32 cellular contexts compared by ENCODE assay signal in the genomic region with DNA sequence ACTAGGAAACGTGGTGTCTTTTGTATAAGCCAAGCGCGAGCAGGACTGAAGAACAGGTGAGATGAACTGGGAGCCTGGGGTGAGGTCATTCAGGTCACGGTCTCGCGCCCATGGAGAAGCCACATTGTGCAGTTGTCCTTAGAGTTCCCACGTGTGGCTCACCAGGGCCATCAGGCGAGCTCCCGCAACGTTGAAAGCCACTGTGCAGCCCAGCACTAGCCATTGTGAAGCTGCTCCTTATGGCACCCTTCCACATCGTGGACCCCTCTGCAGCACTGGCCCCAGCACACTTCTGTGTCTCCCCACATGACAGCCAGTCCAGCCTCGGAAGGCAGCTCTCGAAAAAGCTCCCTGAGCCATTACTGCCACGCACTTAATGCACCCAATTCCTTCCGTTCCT. TPM values are rescaled to one million over a fixed set of nuclear protein-coding genes. Genes with fewer than 3 reads are reported as not detected.
"Had no signal": no experiment of that assay in that cellular context is flagged by ENCODE, and none has a peak within 500 bp of the region (broad histone marks: within the 10 kb centered on the region; RNA-seq: fewer than 3 reads in every experiment).

No MANE protein-coding gene starts in this region.

- DNase-seq: activated B cell treated with CpG ODN at 0.5 μM for 24 hours; activated CD4-positive, alpha-beta T cell treated with anti-CD3 and anti-CD28 coated beads for 48 hours; activated CD4-positive, alpha-beta T cell treated with anti-CD3 and anti-CD28 coated beads, Interleukin-2, amount 50 U/mL, for 1 hour; activated CD4-positive, alpha-beta T cell treated with anti-CD3 and anti-CD28 coated beads, Interleukin-2, amount 50 U/mL, for 48 hours; activated CD8-positive, alpha-beta memory T cell treated with anti-CD3 and anti-CD28 coated beads for 24 hours; activated CD8-positive, alpha-beta T cell treated with anti-CD3 and anti-CD28 coated beads for 36 hours; activated naive CD4-positive, alpha-beta T cell treated with anti-CD3 and anti-CD28 coated beads for 36 hours; activated naive CD8-positive, alpha-beta T cell treated with anti-CD3 and anti-CD28 coated beads for 36 hours; activated naive CD8-positive, alpha-beta T cell treated with anti-CD3 and anti-CD28 coated beads, Interleukin-2, amount 50 U/mL, for 24 hours; activated T-cell treated with anti-CD3 and anti-CD28 coated beads, Interleukin-2, amount 50 U/mL, for 4 hours; adrenal gland; amygdala; body of pancreas; caudate nucleus; colonic mucosa; dorsolateral prefrontal cortex; effector memory CD4-positive, alpha-beta T cell; endodermal cell; foreskin keratinocyte; gastrocnemius medialis; glutamatergic neuron; T-helper 1 cell; T-helper 17 cell; T1000; WERI-Rb-1 had no signal

- H3K27me3 ChIP-seq: adrenal gland, body of pancreas, colonic mucosa, dorsolateral prefrontal cortex, foreskin keratinocyte, gastrocnemius medialis had no signal

- H3K4me3 Mint-ChIP-seq: activated B cell treated with CpG ODN at 0.5 μM for 24 hours; activated CD8-positive, alpha-beta T cell treated with anti-CD3 and anti-CD28 coated beads for 36 hours; activated naive CD4-positive, alpha-beta T cell treated with anti-CD3 and anti-CD28 coated beads for 36 hours; activated naive CD4-positive, alpha-beta T cell treated with anti-CD3 and anti-CD28 coated beads, Interleukin-2, amount 50 U/mL, for 24 hours; activated naive CD8-positive, alpha-beta T cell treated with anti-CD3 and anti-CD28 coated beads for 36 hours; activated naive CD8-positive, alpha-beta T cell treated with anti-CD3 and anti-CD28 coated beads, Interleukin-2, amount 50 U/mL, for 24 hours; activated T-cell treated with anti-CD3 and anti-CD28 coated beads, Interleukin-2, amount 50 U/mL, for 4 hours; endodermal cell; T-helper 17 cell; T-helper 2 cell treated with Interferon-gamma antibody and Interleukin-4, amounts not matched to agents 5 μg/mL and 100 μg/mL, for 36 hours had no signal

- H3K4me1 Mint-ChIP-seq: activated B cell treated with CpG ODN at 0.5 μM for 24 hours, T-helper 17 cell had no signal

- H3K9me3 ChIP-seq: adrenal gland, body of pancreas, colonic mucosa, esophagus muscularis mucosa, gastrocnemius medialis, heart left ventricle had no signal

- H3K36me3 ChIP-seq: adrenal gland, colonic mucosa, esophagus muscularis mucosa, gastrocnemius medialis, heart left ventricle, WERI-Rb-1 had no signal

- H3K27me3 Mint-ChIP-seq: activated B cell treated with CpG ODN at 0.5 μM for 24 hours; activated CD8-positive, alpha-beta T cell treated with anti-CD3 and anti-CD28 coated beads for 36 hours; activated naive CD4-positive, alpha-beta T cell treated with anti-CD3 and anti-CD28 coated beads, Interleukin-2, amount 50 U/mL, for 24 hours; activated naive CD8-positive, alpha-beta T cell treated with anti-CD3 and anti-CD28 coated beads for 36 hours; activated naive CD8-positive, alpha-beta T cell treated with anti-CD3 and anti-CD28 coated beads, Interleukin-2, amount 50 U/mL, for 24 hours had no signal

- H3K4me1 ChIP-seq: adrenal gland, colonic mucosa, esophagus muscularis mucosa, gastrocnemius medialis, heart left ventricle had no signal

- H3K9me3 Mint-ChIP-seq: activated B cell treated with CpG ODN at 0.5 μM for 24 hours; activated CD8-positive, alpha-beta T cell treated with anti-CD3 and anti-CD28 coated beads for 36 hours; activated naive CD4-positive, alpha-beta T cell treated with anti-CD3 and anti-CD28 coated beads for 36 hours; activated naive CD4-positive, alpha-beta T cell treated with anti-CD3 and anti-CD28 coated beads, Interleukin-2, amount 50 U/mL, for 24 hours; activated naive CD8-positive, alpha-beta T cell treated with anti-CD3 and anti-CD28 coated beads for 36 hours; activated naive CD8-positive, alpha-beta T cell treated with anti-CD3 and anti-CD28 coated beads, Interleukin-2, amount 50 U/mL, for 24 hours; activated T-cell treated with anti-CD3 and anti-CD28 coated beads, Interleukin-2, amount 50 U/mL, for 4 hours; activated T-helper 2 cell treated with anti-CD3 and anti-CD28 coated beads, Interferon-gamma antibody, Interleukin-2, Interleukin-4, amounts not matched to agents 10 μg/mL and 5 μg/mL and 100 μg/mL, durations not matched to agents 14 hours and 24 hours and 36 hours; endodermal cell; T-helper 2 cell treated with Interferon-gamma antibody and Interleukin-4, amounts not matched to agents 5 μg/mL and 100 μg/mL, for 36 hours had no signal

- H3K4me3 ChIP-seq: adrenal gland, body of pancreas, colonic mucosa, dorsolateral prefrontal cortex, esophagus muscularis mucosa, gastrocnemius medialis, heart left ventricle had no signal

- H3K27ac Mint-ChIP-seq: activated B cell treated with CpG ODN at 0.5 μM for 24 hours; activated CD8-positive, alpha-beta T cell treated with anti-CD3 and anti-CD28 coated beads for 36 hours; activated naive CD4-positive, alpha-beta T cell treated with anti-CD3 and anti-CD28 coated beads for 36 hours; activated naive CD4-positive, alpha-beta T cell treated with anti-CD3 and anti-CD28 coated beads, Interleukin-2, amount 50 U/mL, for 24 hours; activated naive CD8-positive, alpha-beta T cell treated with anti-CD3 and anti-CD28 coated beads for 36 hours; activated naive CD8-positive, alpha-beta T cell treated with anti-CD3 and anti-CD28 coated beads, Interleukin-2, amount 50 U/mL, for 24 hours; activated T-helper 2 cell treated with anti-CD3 and anti-CD28 coated beads, Interferon-gamma antibody, Interleukin-2, Interleukin-4, amounts not matched to agents 10 μg/mL and 5 μg/mL and 100 μg/mL, durations not matched to agents 14 hours and 24 hours and 36 hours; endodermal cell; T-helper 17 cell; T-helper 2 cell treated with Interferon-gamma antibody and Interleukin-4, amounts not matched to agents 5 μg/mL and 100 μg/mL, for 36 hours had no signal

- H3K36me3 Mint-ChIP-seq: activated naive CD4-positive, alpha-beta T cell treated with anti-CD3 and anti-CD28 coated beads, Interleukin-2, amount 50 U/mL, for 24 hours; activated naive CD8-positive, alpha-beta T cell treated with anti-CD3 and anti-CD28 coated beads for 36 hours had no signal

- H3K27ac ChIP-seq: adrenal gland, body of pancreas, colonic mucosa, dorsolateral prefrontal cortex, esophagus muscularis mucosa, foreskin keratinocyte, gastrocnemius medialis, heart left ventricle, WERI-Rb-1 had no signal

RNA-seq across cellular contexts. Expression of gene APBA2, which starts 7.6 kb away (rescaled TPM):
- total RNA-seq: activated B cell treated with CpG ODN at 0.5 μM for 24 hours had no signal

RNA-seq across cellular contexts. Expression of gene GOLGA6L7, which starts 29.8 kb away (rescaled TPM):
- total RNA-seq: activated B cell treated with CpG ODN at 0.5 μM for 24 hours; activated CD8-positive, alpha-beta T cell treated with anti-CD3 and anti-CD28 coated beads for 36 hours; activated naive CD4-positive, alpha-beta T cell treated with anti-CD3 and anti-CD28 coated beads for 36 hours; activated naive CD8-positive, alpha-beta T cell treated with anti-CD3 and anti-CD28 coated beads for 36 hours; activated T-cell treated with anti-CD3 and anti-CD28 coated beads, Interleukin-2, amount 50 U/mL, for 4 hours; activated T-helper 2 cell treated with anti-CD3 and anti-CD28 coated beads, Interferon-gamma antibody, Interleukin-2, Interleukin-4, amounts not matched to agents 10 μg/mL and 5 μg/mL and 100 μg/mL, durations not matched to agents 14 hours and 24 hours and 36 hours; adrenal gland; aorta; body of pancreas; colonic mucosa; epithelial cell of proximal tubule; esophagus muscularis mucosa; foreskin keratinocyte; gastrocnemius medialis; heart left ventricle; T-helper 17 cell had no signal
- polyA plus RNA-seq: adrenal gland, aorta, foreskin keratinocyte, heart left ventricle had no signal
